Comparison of ENCODE assay signal across 26 cellular contexts in genomic region chr9:135554718-135555117, GRCh38. TPM values are rescaled to one million over a fixed set of nuclear protein-coding genes. Genes with fewer than 3 reads are reported as not detected.
A peak's percentile ranks its signal among the peaks of the same experiment; 100 is the strongest.
DNase-seq lines count a peak whose midpoint lies in the region; ATAC-seq and TF ChIP-seq lines count a peak whose summit lies in the region.
"Had no signal": no experiment of that assay in that cellular context is flagged by ENCODE, and none has a peak within 500 bp of the region (broad histone marks: within the 10 kb centered on the region; RNA-seq: fewer than 3 reads in every experiment).

No MANE protein-coding gene starts in this region.

- H3K9me3 ChIP-seq in PC-3 (ENCODE audit: low read length), result no peaks in the 10 kb centered on the region
- H3K9me3 ChIP-seq: BLaER1 treated with 17β-estradiol and CSF1 and Interleukin-3, amounts not matched to agents 10 nM and 100 nM had no signal

- H3K4me3 ChIP-seq in PC-3 (ENCODE audit: low read length), result no peak overlapping the region
- H3K4me3 ChIP-seq: BLaER1 treated with 17β-estradiol and CSF1 and Interleukin-3, amounts not matched to agents 10 nM and 100 nM had no signal

- TF ChIP-seq CTCF in PC-3 (conservative IDR thresholded peaks at IDR 0.05; ENCODE audit: low read depth, low read length), result no peak

- no peak overlapping the region for H3K27ac Mint-ChIP-seq in activated T-helper 2 cell treated with anti-CD3 and anti-CD28 coated beads, Interferon-gamma antibody, Interleukin-2, Interleukin-4, amounts not matched to agents 10 μg/mL and 5 μg/mL and 100 μg/mL, durations not matched to agents 14 hours and 24 hours and 36 hours
- H3K27ac Mint-ChIP-seq: CD4-positive, alpha-beta T cell had no signal

- BruUV-seq in PC-3 (replicated peaks; lab: Mats Ljungman, UMichigan), result no TSS peak

- POLR2A ChIA-PET in PC-3 (lab: Charles Lee; ENCODE audit: unreplicated experiment), result interaction anchor here (0.6 kb wide), 1 partner anchor 37 kb away, joined by 3 read pairs; no protein-coding TSS in a partner anchor

- H3K27me3 Mint-ChIP-seq in activated T-helper 2 cell treated with anti-CD3 and anti-CD28 coated beads, Interferon-gamma antibody, Interleukin-2, Interleukin-4, amounts not matched to agents 10 μg/mL and 5 μg/mL and 100 μg/mL, durations not matched to agents 14 hours and 24 hours and 36 hours (ENCODE audit: low read depth), result no peaks in the 10 kb centered on the region

- no peaks in the 10 kb centered on the region for H3K27me3 ChIP-seq in PC-3 (ENCODE audit: low read length)

- no peaks in the 10 kb centered on the region for H3K36me3 ChIP-seq in PC-3 (ENCODE audit: low read depth, low read length)
- H3K36me3 ChIP-seq: BLaER1 treated with 17β-estradiol and CSF1 and Interleukin-3, amounts not matched to agents 10 nM and 100 nM had no signal

- no peak overlapping the region for H3K4me2 ChIP-seq in PC-3 (ENCODE audit: low read length)
- H3K4me2 ChIP-seq: BLaER1 treated with 17β-estradiol and CSF1 and Interleukin-3, amounts not matched to agents 10 nM and 100 nM had no signal

- no peaks in the 10 kb centered on the region for H3K9me3 Mint-ChIP-seq in activated T-helper 2 cell treated with anti-CD3 and anti-CD28 coated beads, Interferon-gamma antibody, Interleukin-2, Interleukin-4, amounts not matched to agents 10 μg/mL and 5 μg/mL and 100 μg/mL, durations not matched to agents 14 hours and 24 hours and 36 hours
- H3K9me3 Mint-ChIP-seq: CD4-positive, alpha-beta T cell had no signal

- DNase-seq in DMS79 (lab: John Stamatoyannopoulos, UW), result peak; percentile 59
- no peak for DNase-seq in PC-3
- DNase-seq in amniotic epithelial cell (ENCODE audit: low read depth), result peak; percentile 80
- DNase-seq in iris pigment epithelial cell (ENCODE audit: low read depth), result peak; percentile 5
- DNase-seq in activated T-helper 2 cell treated with anti-CD3 and anti-CD28 coated beads, Interferon-gamma antibody, Interleukin-2, Interleukin-4, amounts not matched to agents 10 μg/mL and 5 μg/mL and 100 μg/mL, durations not matched to agents 14 hours and 24 hours and 36 hours (ENCODE audit: low spot score), result no peak
- DNase-seq in germinal center (ENCODE audit: low spot score), result no peak
- DNase-seq: AML-193; CD4-positive, alpha-beta T cell; COR-L47; GF-D8; Karpas-422; MV-4-11; NCI-H1105; NCI-H1436 treated with DMSO at 0.1 percent for 48 hours; NCI-H187 treated with DMSO at 0.1 percent for 48 hours; NCI-H2171 treated with DMSO at 0.1 percent for 48 hours; NCI-H345; NCI-H524; NCI-H748 treated with DMSO at 0.1 percent for 48 hours; SHP77 had no signal

- no peaks in the 10 kb centered on the region for H3K36me3 Mint-ChIP-seq in activated T-helper 2 cell treated with anti-CD3 and anti-CD28 coated beads, Interferon-gamma antibody, Interleukin-2, Interleukin-4, amounts not matched to agents 10 μg/mL and 5 μg/mL and 100 μg/mL, durations not matched to agents 14 hours and 24 hours and 36 hours (ENCODE audit: low read depth)

- no peak overlapping the region for H3K4me3 Mint-ChIP-seq in activated T-helper 2 cell treated with anti-CD3 and anti-CD28 coated beads, Interferon-gamma antibody, Interleukin-2, Interleukin-4, amounts not matched to agents 10 μg/mL and 5 μg/mL and 100 μg/mL, durations not matched to agents 14 hours and 24 hours and 36 hours (ENCODE audit: low read depth)
- H3K4me3 Mint-ChIP-seq: CD4-positive, alpha-beta T cell had no signal

- H3K79me2 ChIP-seq in PC-3 (ENCODE audit: low read length), result no peaks in the 10 kb centered on the region

- H3K27ac ChIP-seq in PC-3 (ENCODE audit: low read length), result peak overlapping the region; percentile 41; the same call in 1 of the 2 replicates
- H3K27ac ChIP-seq: BLaER1 treated with 17β-estradiol and CSF1 and Interleukin-3, amounts not matched to agents 10 nM and 100 nM; HL-60; RWPE1 had no signal

- H4K20me1 ChIP-seq in PC-3 (ENCODE audit: low read length), result no peaks in the 10 kb centered on the region

- H3K4me1 ChIP-seq in PC-3 (ENCODE audit: insufficient read depth, low read length), result peaks cover 5% of the 10 kb centered on the region; the same call in 1 of the 2 replicates

- no peaks in the 10 kb centered on the region for H3K9me2 ChIP-seq in PC-3 (replicated peaks; ENCODE audit: low read length)

- no peak overlapping the region for H2AFZ ChIP-seq in PC-3 (ENCODE audit: low read length)

- no peaks in the 10 kb centered on the region for H3F3A ChIP-seq in PC-3 (ENCODE audit: low read length, unreplicated experiment)

- H3K9ac ChIP-seq in PC-3 (ENCODE audit: low read length), result no peak overlapping the region
- H3K9ac ChIP-seq: BLaER1 treated with 17β-estradiol and CSF1 and Interleukin-3, amounts not matched to agents 10 nM and 100 nM had no signal

- H3K4me1 Mint-ChIP-seq in activated T-helper 2 cell treated with anti-CD3 and anti-CD28 coated beads, Interferon-gamma antibody, Interleukin-2, Interleukin-4, amounts not matched to agents 10 μg/mL and 5 μg/mL and 100 μg/mL, durations not matched to agents 14 hours and 24 hours and 36 hours (ENCODE audit: low read depth), result no peaks in the 10 kb centered on the region

- CTCF ChIA-PET in PC-3 (lab: Charles Lee), result no interaction called here

- intact Hi-C loops in PC-3 (cut with micrococcal nuclease), result no loop called here
- intact Hi-C loops in activated T-helper 2 cell treated with anti-CD3 and anti-CD28 coated beads, Interferon-gamma antibody, Interleukin-2, Interleukin-4, amounts not matched to agents 10 μg/mL and 5 μg/mL and 100 μg/mL, durations not matched to agents 14 hours and 24 hours and 36 hours (cut with micrococcal nuclease), result no loop called here

- ATAC-seq in PC-3 (peak; percentile 31), SK-N-SH treated with all-trans-retinoic acid at 6 μM for 48 hours (no peak), GM21360 (IDR thresholded peaks at IDR 0.05; ENCODE audit: unreplicated experiment) (no peak)

TF ChIP-seq in SK-N-SH treated with all-trans-retinoic acid at 6 μM for 48 hours, 23 proteins besides CTCF, POLR2A, EP300 and RAD21 (continues in another document):
- TF ChIP-seq OSR1 (CRISPR knock-in tag; IDR thresholded peaks at IDR 0.05), result no peak
- no peak for TF ChIP-seq ZNF565 (CRISPR knock-in tag; conservative IDR thresholded peaks at IDR 0.05; ENCODE audit: low read depth)
- TF ChIP-seq PPARA (CRISPR knock-in tag; IDR thresholded peaks at IDR 0.05; ENCODE audit: borderline replicate concordance), result no peak
- no peak for TF ChIP-seq TCF4 (CRISPR knock-in tag; IDR thresholded peaks at IDR 0.05; ENCODE audit: borderline replicate concordance)
- no peak for TF ChIP-seq ZFP3 (CRISPR knock-in tag; IDR thresholded peaks at IDR 0.05)
- TF ChIP-seq ISL1 (CRISPR knock-in tag; IDR thresholded peaks at IDR 0.05), result no peak
- TF ChIP-seq RARB (CRISPR knock-in tag; IDR thresholded peaks at IDR 0.05), result no peak
- TF ChIP-seq PATZ1 (CRISPR knock-in tag; IDR thresholded peaks at IDR 0.05; ENCODE audit: borderline replicate concordance), result no peak
- no peak for TF ChIP-seq CSRNP3 (CRISPR knock-in tag; IDR thresholded peaks at IDR 0.05)
- TF ChIP-seq ESRRG (CRISPR knock-in tag; IDR thresholded peaks at IDR 0.05), result no peak
- no peak for TF ChIP-seq GLIS3 (CRISPR knock-in tag; IDR thresholded peaks at IDR 0.05)
- TF ChIP-seq ARNTL (CRISPR knock-in tag; IDR thresholded peaks at IDR 0.05; ENCODE audit: borderline replicate concordance, low read depth), result no peak
- TF ChIP-seq CSDC2 (CRISPR knock-in tag; IDR thresholded peaks at IDR 0.05), result no peak
- no peak for TF ChIP-seq TOX (CRISPR knock-in tag; IDR thresholded peaks at IDR 0.05; ENCODE audit: borderline replicate concordance)

RNA-seq across cellular contexts. Expression of gene PAEP, which starts 6.8 kb away (rescaled TPM):
- not detected in 2 replicates for total RNA-seq in PC-3 (2014; rRNA removed)
- total RNA-seq in activated T-helper 2 cell treated with anti-CD3 and anti-CD28 coated beads, Interferon-gamma antibody, Interleukin-2, Interleukin-4, amounts not matched to agents 10 μg/mL and 5 μg/mL and 100 μg/mL, durations not matched to agents 14 hours and 24 hours and 36 hours, result not detected in 2 replicates
- total RNA-seq: CD4-positive, alpha-beta T cell; MCF 10A had no signal

RNA-seq across cellular contexts. Expression of gene OBP2A, which starts 8.8 kb away (rescaled TPM):
- total RNA-seq in PC-3 (2014; rRNA removed), result not detected in 2 replicates
- not detected in 2 replicates for total RNA-seq in activated T-helper 2 cell treated with anti-CD3 and anti-CD28 coated beads, Interferon-gamma antibody, Interleukin-2, Interleukin-4, amounts not matched to agents 10 μg/mL and 5 μg/mL and 100 μg/mL, durations not matched to agents 14 hours and 24 hours and 36 hours
- total RNA-seq: CD4-positive, alpha-beta T cell; MCF 10A had no signal

RNA-seq across cellular contexts. Expression of gene LCN1, which starts 33.5 kb away (rescaled TPM):
- total RNA-seq in PC-3 (2014; rRNA removed), result not detected in 2 replicates
- total RNA-seq in activated T-helper 2 cell treated with anti-CD3 and anti-CD28 coated beads, Interferon-gamma antibody, Interleukin-2, Interleukin-4, amounts not matched to agents 10 μg/mL and 5 μg/mL and 100 μg/mL, durations not matched to agents 14 hours and 24 hours and 36 hours, result not detected in 2 replicates
- total RNA-seq: CD4-positive, alpha-beta T cell; MCF 10A had no signal

RNA-seq across cellular contexts. Expression of gene MRPS2, which starts 54.2 kb away (rescaled TPM):
- 62.4 and 73.4 TPM in 2 replicates for total RNA-seq in PC-3 (2014; rRNA removed)
- 61.7 TPM in 2 replicates for total RNA-seq in activated T-helper 2 cell treated with anti-CD3 and anti-CD28 coated beads, Interferon-gamma antibody, Interleukin-2, Interleukin-4, amounts not matched to agents 10 μg/mL and 5 μg/mL and 100 μg/mL, durations not matched to agents 14 hours and 24 hours and 36 hours

Comparison
In these comparisons a context has a peak if more than half of its experiments do, and no peak if none do; other contexts are left out.
1. DNase-seq: peak in DMS79 (single experiment), amniotic epithelial cell (single experiment) and iris pigment epithelial cell (single experiment); none in PC-3 (single experiment), activated T-helper 2 cell treated with anti-CD3 and anti-CD28 coated beads, Interferon-gamma antibody, Interleukin-2, Interleukin-4, amounts not matched to agents 10 μg/mL and 5 μg/mL and 100 μg/mL, durations not matched to agents 14 hours and 24 hours and 36 hours (single experiment) and germinal center (single experiment).